In the genomic region with DNA sequence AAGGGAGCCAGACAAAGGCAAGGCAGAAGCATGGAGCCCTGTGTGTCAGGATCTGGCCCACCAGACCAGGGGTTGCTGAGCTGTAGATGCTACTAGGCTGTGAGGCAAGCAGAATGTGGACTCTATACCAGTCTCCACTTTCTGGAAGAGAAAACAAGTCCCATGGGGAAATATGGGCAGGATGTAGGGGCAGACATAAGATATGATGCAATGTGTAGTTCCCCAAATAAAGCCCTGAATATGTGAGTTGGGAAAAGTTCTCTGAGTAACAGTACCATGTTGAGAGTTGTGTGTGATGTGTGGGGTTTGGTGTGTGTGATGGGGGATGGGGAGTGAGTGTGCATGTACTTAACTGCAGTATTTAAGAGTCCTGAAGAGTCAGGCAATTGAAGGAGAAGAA, we compare ENCODE assay signal across 9 cellular contexts.
"Had no signal": no experiment of that assay in that cellular context is flagged by ENCODE, and none has a peak within 500 bp of the region (broad histone marks: within the 10 kb centered on the region; RNA-seq: fewer than 3 reads in every experiment).

No MANE protein-coding gene starts in this region.

- H3K27ac ChIP-seq: GM23248 had no signal

- H3K4me1 ChIP-seq: HAP-1 had no signal

- H3K36me3 ChIP-seq: HAP-1 had no signal

- H3K9me3 ChIP-seq: HAP-1 had no signal

- H3K4me3 ChIP-seq: GM23248, HAP-1, K562 had no signal

- ATAC-seq: HCT116, K562 had no signal

- H3K9ac ChIP-seq: GM23248 had no signal

- H2AFZ ChIP-seq: GM23248 had no signal

- DNase-seq: GM23248, GOT3, H7, HFFc6, IMR-90, KG1 had no signal
